In the genomic region with DNA sequence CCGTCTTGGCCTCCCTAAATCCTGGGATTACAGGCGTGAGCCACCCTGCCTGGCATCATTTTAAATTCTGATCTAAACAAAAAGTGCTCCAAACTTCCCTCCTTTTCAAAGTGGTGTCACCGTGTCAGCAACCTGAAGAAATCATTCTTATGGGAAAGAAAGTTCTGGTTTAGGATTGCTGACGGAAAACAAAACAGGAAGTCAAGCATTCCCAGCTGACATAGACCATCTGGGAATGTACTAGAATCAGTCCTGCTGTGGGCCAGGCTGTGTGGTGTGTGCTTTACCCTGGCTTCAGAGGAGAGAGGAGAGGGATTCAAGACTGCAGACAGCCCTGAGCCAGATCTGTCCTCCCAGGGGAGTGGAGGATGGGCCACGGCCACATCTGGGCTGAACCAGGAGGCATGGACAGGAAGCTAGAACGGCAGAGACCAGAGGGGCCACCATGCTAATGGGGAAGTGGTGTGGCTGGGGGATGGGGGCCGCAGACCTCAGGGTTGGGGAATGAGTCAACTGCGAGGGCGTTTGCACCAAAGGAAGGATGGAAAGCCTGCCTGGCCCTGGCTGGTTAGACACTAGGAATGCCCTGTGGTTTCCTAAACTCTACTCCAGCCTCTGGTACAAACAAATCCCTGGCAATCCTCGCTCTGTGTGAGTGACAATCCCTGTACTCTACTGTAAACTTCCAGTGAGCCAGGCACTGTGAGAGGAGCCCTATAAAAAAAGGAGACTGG, we compare ENCODE assay signal across 1 cellular context.
TF ChIP-seq lines count a peak whose summit lies in the region.

No MANE protein-coding gene starts in this region.

TF ChIP-seq in HepG2, 621 proteins besides CTCF, POLR2A, EP300 and RAD21 (continues in another document):
- peak; percentile 36; the same call in 1 of the 2 replicates for TF ChIP-seq ZFY (CRISPR knock-in tag; IDR thresholded peaks at IDR 0.05)
- TF ChIP-seq HDAC2 (CRISPR knock-in tag; IDR thresholded peaks at IDR 0.05) = peak; percentile 54; the same call in 1 of the 2 replicates
- TF ChIP-seq ZNF569 (CRISPR knock-in tag; IDR thresholded peaks at IDR 0.05; ENCODE audit: borderline replicate concordance) = no peak
- TF ChIP-seq, protein P1, sequence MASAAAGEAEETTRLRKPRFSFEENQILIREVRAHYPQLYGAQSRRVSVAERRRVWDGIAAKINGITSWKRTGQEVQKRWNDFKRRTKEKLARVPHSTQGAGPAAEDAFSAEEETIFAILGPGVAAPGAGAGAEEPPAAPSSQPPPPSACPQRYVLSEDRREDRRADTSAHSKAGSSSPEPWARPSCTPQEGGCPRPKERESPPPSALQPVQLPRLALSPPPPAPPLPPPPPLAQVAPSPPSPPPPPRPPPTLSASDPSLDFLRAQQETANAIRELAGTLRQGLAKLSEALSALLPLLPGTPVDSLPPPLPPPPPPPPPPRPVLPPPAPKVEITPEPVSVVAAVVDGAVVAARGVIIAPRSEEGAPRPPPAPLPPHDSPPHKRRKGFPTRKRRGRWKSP (CRISPR knock-in tag; IDR thresholded peaks at IDR 0.05) = no peak
- no peak for TF ChIP-seq ZNF17 (CRISPR knock-in tag; IDR thresholded peaks at IDR 0.05)
- 0 out of 2 replicates have a peak, but pooled peaks have one; percentile 37 for TF ChIP-seq AKAP8 (CRISPR knock-in tag; IDR thresholded peaks at IDR 0.05)
- 0 out of 2 replicates have a peak, but pooled peaks have one; percentile 25 for TF ChIP-seq MIER3 (CRISPR knock-in tag; IDR thresholded peaks at IDR 0.05; ENCODE audit: borderline replicate concordance)
- 0 out of 2 replicates have a peak, but pooled peaks have one; percentile 10 for TF ChIP-seq ELF1 (CRISPR knock-in tag; IDR thresholded peaks at IDR 0.05)
- TF ChIP-seq, protein P2, sequence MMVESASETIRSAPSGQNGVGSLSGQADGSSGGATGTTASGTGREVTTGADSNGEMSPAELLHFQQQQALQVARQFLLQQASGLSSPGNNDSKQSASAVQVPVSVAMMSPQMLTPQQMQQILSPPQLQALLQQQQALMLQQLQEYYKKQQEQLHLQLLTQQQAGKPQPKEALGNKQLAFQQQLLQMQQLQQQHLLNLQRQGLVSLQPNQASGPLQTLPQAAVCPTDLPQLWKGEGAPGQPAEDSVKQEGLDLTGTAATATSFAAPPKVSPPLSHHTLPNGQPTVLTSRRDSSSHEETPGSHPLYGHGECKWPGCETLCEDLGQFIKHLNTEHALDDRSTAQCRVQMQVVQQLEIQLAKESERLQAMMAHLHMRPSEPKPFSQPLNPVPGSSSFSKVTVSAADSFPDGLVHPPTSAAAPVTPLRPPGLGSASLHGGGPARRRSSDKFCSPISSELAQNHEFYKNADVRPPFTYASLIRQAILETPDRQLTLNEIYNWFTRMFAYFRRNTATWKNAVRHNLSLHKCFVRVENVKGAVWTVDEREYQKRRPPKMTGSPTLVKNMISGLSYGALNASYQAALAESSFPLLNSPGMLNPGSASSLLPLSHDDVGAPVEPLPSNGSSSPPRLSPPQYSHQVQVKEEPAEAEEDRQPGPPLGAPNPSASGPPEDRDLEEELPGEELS (CRISPR knock-in tag; IDR thresholded peaks at IDR 0.05) = peak; percentile 57; the same call in 1 of the 2 replicates
- TF ChIP-seq TEAD3 (CRISPR knock-in tag; optimal IDR thresholded peaks at IDR 0.05; ENCODE audit: borderline replicate concordance) = peak; percentile 11
- TF ChIP-seq, protein P3, sequence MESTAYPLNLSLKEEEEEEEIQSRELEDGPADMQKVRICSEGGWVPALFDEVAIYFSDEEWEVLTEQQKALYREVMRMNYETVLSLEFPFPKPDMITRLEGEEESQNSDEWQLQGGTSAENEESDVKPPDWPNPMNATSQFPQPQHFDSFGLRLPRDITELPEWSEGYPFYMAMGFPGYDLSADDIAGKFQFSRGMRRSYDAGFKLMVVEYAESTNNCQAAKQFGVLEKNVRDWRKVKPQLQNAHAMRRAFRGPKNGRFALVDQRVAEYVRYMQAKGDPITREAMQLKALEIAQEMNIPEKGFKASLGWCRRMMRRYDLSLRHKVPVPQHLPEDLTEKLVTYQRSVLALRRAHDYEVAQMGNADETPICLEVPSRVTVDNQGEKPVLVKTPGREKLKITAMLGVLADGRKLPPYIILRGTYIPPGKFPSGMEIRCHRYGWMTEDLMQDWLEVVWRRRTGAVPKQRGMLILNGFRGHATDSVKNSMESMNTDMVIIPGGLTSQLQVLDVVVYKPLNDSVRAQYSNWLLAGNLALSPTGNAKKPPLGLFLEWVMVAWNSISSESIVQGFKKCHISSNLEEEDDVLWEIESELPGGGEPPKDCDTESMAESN (CRISPR knock-in tag; conservative IDR thresholded peaks at IDR 0.05) = 0 out of 2 replicates have a peak, but pooled peaks have one; percentile 27
- no peak for TF ChIP-seq NCOA1 (CRISPR knock-in tag; IDR thresholded peaks at IDR 0.05)
- no peak for TF ChIP-seq MAZ (IDR thresholded peaks at IDR 0.05; ENCODE audit: borderline replicate concordance, low read depth, low read length)
- TF ChIP-seq MAZ (CRISPR knock-in tag; IDR thresholded peaks at IDR 0.05; ENCODE audit: low read depth) = no peak
- 0 out of 2 replicates have a peak, but pooled peaks have one; percentile 29 for TF ChIP-seq ZFP36L1 (CRISPR knock-in tag; IDR thresholded peaks at IDR 0.05)
- TF ChIP-seq, protein P4, sequence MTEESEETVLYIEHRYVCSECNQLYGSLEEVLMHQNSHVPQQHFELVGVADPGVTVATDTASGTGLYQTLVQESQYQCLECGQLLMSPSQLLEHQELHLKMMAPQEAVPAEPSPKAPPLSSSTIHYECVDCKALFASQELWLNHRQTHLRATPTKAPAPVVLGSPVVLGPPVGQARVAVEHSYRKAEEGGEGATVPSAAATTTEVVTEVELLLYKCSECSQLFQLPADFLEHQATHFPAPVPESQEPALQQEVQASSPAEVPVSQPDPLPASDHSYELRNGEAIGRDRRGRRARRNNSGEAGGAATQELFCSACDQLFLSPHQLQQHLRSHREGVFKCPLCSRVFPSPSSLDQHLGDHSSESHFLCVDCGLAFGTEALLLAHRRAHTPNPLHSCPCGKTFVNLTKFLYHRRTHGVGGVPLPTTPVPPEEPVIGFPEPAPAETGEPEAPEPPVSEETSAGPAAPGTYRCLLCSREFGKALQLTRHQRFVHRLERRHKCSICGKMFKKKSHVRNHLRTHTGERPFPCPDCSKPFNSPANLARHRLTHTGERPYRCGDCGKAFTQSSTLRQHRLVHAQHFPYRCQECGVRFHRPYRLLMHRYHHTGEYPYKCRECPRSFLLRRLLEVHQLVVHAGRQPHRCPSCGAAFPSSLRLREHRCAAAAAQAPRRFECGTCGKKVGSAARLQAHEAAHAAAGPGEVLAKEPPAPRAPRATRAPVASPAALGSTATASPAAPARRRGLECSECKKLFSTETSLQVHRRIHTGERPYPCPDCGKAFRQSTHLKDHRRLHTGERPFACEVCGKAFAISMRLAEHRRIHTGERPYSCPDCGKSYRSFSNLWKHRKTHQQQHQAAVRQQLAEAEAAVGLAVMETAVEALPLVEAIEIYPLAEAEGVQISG (CRISPR knock-in tag; IDR thresholded peaks at IDR 0.05) = peak; percentile 46; the same call in 1 of the 2 replicates
- 0 out of 2 replicates have a peak, but pooled peaks have one; percentile 11 for TF ChIP-seq ZNF501 (CRISPR knock-in tag; IDR thresholded peaks at IDR 0.05)
- TF ChIP-seq ZNF260 (CRISPR knock-in tag; IDR thresholded peaks at IDR 0.05; ENCODE audit: borderline replicate concordance, low read depth) = no peak
- TF ChIP-seq, protein P5, sequence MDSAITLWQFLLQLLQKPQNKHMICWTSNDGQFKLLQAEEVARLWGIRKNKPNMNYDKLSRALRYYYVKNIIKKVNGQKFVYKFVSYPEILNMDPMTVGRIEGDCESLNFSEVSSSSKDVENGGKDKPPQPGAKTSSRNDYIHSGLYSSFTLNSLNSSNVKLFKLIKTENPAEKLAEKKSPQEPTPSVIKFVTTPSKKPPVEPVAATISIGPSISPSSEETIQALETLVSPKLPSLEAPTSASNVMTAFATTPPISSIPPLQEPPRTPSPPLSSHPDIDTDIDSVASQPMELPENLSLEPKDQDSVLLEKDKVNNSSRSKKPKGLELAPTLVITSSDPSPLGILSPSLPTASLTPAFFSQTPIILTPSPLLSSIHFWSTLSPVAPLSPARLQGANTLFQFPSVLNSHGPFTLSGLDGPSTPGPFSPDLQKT (CRISPR knock-in tag; IDR thresholded peaks at IDR 0.05; ENCODE audit: borderline replicate concordance) = no peak
- TF ChIP-seq, protein P6, sequence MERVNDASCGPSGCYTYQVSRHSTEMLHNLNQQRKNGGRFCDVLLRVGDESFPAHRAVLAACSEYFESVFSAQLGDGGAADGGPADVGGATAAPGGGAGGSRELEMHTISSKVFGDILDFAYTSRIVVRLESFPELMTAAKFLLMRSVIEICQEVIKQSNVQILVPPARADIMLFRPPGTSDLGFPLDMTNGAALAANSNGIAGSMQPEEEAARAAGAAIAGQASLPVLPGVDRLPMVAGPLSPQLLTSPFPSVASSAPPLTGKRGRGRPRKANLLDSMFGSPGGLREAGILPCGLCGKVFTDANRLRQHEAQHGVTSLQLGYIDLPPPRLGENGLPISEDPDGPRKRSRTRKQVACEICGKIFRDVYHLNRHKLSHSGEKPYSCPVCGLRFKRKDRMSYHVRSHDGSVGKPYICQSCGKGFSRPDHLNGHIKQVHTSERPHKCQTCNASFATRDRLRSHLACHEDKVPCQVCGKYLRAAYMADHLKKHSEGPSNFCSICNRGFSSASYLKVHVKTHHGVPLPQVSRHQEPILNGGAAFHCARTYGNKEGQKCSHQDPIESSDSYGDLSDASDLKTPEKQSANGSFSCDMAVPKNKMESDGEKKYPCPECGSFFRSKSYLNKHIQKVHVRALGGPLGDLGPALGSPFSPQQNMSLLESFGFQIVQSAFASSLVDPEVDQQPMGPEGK (CRISPR knock-in tag; IDR thresholded peaks at IDR 0.05) = peak; percentile 36; the same call in 1 of the 2 replicates
- TF ChIP-seq, protein P7, sequence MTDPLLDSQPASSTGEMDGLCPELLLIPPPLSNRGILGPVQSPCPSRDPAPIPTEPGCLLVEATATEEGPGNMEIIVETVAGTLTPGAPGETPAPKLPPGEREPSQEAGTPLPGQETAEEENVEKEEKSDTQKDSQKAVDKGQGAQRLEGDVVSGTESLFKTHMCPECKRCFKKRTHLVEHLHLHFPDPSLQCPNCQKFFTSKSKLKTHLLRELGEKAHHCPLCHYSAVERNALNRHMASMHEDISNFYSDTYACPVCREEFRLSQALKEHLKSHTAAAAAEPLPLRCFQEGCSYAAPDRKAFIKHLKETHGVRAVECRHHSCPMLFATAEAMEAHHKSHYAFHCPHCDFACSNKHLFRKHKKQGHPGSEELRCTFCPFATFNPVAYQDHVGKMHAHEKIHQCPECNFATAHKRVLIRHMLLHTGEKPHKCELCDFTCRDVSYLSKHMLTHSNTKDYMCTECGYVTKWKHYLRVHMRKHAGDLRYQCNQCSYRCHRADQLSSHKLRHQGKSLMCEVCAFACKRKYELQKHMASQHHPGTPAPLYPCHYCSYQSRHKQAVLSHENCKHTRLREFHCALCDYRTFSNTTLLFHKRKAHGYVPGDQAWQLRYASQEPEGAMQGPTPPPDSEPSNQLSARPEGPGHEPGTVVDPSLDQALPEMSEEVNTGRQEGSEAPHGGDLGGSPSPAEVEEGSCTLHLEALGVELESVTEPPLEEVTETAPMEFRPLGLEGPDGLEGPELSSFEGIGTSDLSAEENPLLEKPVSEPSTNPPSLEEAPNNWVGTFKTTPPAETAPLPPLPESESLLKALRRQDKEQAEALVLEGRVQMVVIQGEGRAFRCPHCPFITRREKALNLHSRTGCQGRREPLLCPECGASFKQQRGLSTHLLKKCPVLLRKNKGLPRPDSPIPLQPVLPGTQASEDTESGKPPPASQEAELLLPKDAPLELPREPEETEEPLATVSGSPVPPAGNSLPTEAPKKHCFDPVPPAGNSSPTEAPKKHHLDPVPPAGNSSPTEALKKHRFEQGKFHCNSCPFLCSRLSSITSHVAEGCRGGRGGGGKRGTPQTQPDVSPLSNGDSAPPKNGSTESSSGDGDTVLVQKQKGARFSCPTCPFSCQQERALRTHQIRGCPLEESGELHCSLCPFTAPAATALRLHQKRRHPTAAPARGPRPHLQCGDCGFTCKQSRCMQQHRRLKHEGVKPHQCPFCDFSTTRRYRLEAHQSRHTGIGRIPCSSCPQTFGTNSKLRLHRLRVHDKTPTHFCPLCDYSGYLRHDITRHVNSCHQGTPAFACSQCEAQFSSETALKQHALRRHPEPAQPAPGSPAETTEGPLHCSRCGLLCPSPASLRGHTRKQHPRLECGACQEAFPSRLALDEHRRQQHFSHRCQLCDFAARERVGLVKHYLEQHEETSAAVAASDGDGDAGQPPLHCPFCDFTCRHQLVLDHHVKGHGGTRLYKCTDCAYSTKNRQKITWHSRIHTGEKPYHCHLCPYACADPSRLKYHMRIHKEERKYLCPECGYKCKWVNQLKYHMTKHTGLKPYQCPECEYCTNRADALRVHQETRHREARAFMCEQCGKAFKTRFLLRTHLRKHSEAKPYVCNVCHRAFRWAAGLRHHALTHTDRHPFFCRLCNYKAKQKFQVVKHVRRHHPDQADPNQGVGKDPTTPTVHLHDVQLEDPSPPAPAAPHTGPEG (CRISPR knock-in tag; IDR thresholded peaks at IDR 0.05) = peak; percentile 93
- TF ChIP-seq XBP1 (CRISPR knock-in tag; IDR thresholded peaks at IDR 0.05) = no peak
- TF ChIP-seq, protein P8, sequence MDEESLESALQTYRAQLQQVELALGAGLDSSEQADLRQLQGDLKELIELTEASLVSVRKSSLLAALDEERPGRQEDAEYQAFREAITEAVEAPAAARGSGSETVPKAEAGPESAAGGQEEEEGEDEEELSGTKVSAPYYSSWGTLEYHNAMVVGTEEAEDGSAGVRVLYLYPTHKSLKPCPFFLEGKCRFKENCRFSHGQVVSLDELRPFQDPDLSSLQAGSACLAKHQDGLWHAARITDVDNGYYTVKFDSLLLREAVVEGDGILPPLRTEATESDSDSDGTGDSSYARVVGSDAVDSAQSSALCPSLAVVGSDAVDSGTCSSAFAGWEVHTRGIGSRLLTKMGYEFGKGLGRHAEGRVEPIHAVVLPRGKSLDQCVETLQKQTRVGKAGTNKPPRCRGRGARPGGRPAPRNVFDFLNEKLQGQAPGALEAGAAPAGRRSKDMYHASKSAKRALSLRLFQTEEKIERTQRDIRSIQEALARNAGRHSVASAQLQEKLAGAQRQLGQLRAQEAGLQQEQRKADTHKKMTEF (CRISPR knock-in tag; IDR thresholded peaks at IDR 0.05) = peak; percentile 44; the same call in 1 of the 2 replicates
- peak; percentile 28; the same call in 1 of the 2 replicates for TF ChIP-seq KDM2A (CRISPR knock-in tag; IDR thresholded peaks at IDR 0.05; ENCODE audit: borderline replicate concordance, low read depth)
- TF ChIP-seq BRD4 (CRISPR knock-in tag; IDR thresholded peaks at IDR 0.05) = peak; percentile 61; the same call in 1 of the 2 replicates
- peak; percentile 30 for TF ChIP-seq SALL1 (CRISPR knock-in tag; IDR thresholded peaks at IDR 0.05)
- no peak for TF ChIP-seq ZNF350 (CRISPR knock-in tag; IDR thresholded peaks at IDR 0.05; ENCODE audit: borderline replicate concordance, low read depth)
- TF ChIP-seq PHF21A (CRISPR knock-in tag; IDR thresholded peaks at IDR 0.05) = peak; percentile 9; the same call in 1 of the 2 replicates
- no peak for TF ChIP-seq SRSF4 (IDR thresholded peaks at IDR 0.05; ENCODE audit: low read depth, low read length, poor library complexity, severe bottlenecking)
- peak; percentile 37; the same call in 1 of the 2 replicates for TF ChIP-seq ZNF607 (CRISPR knock-in tag; IDR thresholded peaks at IDR 0.05; ENCODE audit: borderline replicate concordance)
- no peak for TF ChIP-seq SPEN (CRISPR knock-in tag; IDR thresholded peaks at IDR 0.05; ENCODE audit: low read depth)
